Comparison of ENCODE assay signal across 8 cellular contexts in genomic region chr2:119366649-119367471, GRCh38.
DNase-seq lines count a peak whose midpoint lies in the region; ATAC-seq and TF ChIP-seq lines count a peak whose summit lies in the region.

Gene C2orf76 (minus strand): TSS chr2:119366834. CDS start chr2:119339959, 26,875 bp downstream.
Gene DBI (plus strand): TSS chr2:119366977. CDS start chr2:119367052, 75 bp downstream.

- peak; percentile 96 for ATAC-seq in HG03439 (IDR thresholded peaks at IDR 0.05; ENCODE audit: unreplicated experiment)

- DNase-seq in AML-193 (lab: John Stamatoyannopoulos, UW) (peak; percentile 90 to 91), NCI-H510A treated with DMSO at 0.1 percent for 48 hours (lab: John Stamatoyannopoulos, UW) (peak; percentile 91), kidney tubule cell (ENCODE audit: low spot score) (peak; percentile 98)
- DNase-seq in activated CD4-positive, alpha-beta T cell treated with anti-CD3 and anti-CD28 coated beads for 4 hours, result peak; percentile 88
- peak; percentile 72 to 89 (median 86) for DNase-seq in stimulated activated CD4-positive, alpha-beta T cell treated with anti-CD3 and anti-CD28 coated beads, Interleukin-1b, Interleukin-23, amount 100 ng/mL, for 24 hours (ENCODE audit: low read depth in 4 of 4, low spot score in 1 of 4)

- TF ChIP-seq POLR2A in GM19193 (IDR thresholded peaks at IDR 0.05; ENCODE audit: extremely low read depth, insufficient read depth, insufficient read length), result peak; percentile 97

- peak within 1 kb of the TSS; percentile 91 for H3K27ac ChIP-seq in cingulate gyrus (ENCODE audit: low read depth, low read length)

Comparison
In these comparisons a context has a peak if more than half of its experiments do, and no peak if none do; other contexts are left out.
1. Peak in every context shown above with its lines: DNase-seq, ATAC-seq and H3K27ac ChIP-seq.